ENCODE assay signal across 18 cellular contexts in genomic region chr1:26767714-26768113, GRCh38. TPM values are rescaled to one million over a fixed set of nuclear protein-coding genes. Genes with fewer than 3 reads are reported as not detected.
DNase-seq lines count a peak whose midpoint lies in the region; ATAC-seq, FAIRE-seq and TF ChIP-seq lines count a peak whose summit lies in the region.
"Had no signal": no experiment of that assay in that cellular context is flagged by ENCODE, and none has a peak within 500 bp of the region (broad histone marks: within the 10 kb centered on the region; RNA-seq: fewer than 3 reads in every experiment).

No MANE protein-coding gene starts in this region.

- intact Hi-C loops in breast epithelium (cut with DNase I; ENCODE audit: low total_unique reads): no loop called here
- intact Hi-C loops in pancreas (cut with DNase I): no loop called here

- H3F3A ChIP-seq in GM23248 (ENCODE audit: insufficient read depth): peaks cover 62% of the 10 kb centered on the region

- no peaks in the 10 kb centered on the region for H3K27me3 ChIP-seq in CD4-positive, CD25-positive, alpha-beta regulatory T cell (ENCODE audit: control insufficient read depth, insufficient read depth, low read length)
- H3K27me3 ChIP-seq in GM23248 (replicated peaks; ENCODE audit: insufficient read depth) (no peaks in the 10 kb centered on the region), breast epithelium (no peaks in the 10 kb centered on the region), pancreas (no peaks in the 10 kb centered on the region)
- H3K27me3 ChIP-seq: BE2C had no signal

- no peaks in the 10 kb centered on the region for H3K9me3 Mint-ChIP-seq in CD4-positive, CD25-positive, alpha-beta regulatory T cell
- no peaks in the 10 kb centered on the region for H3K9me3 Mint-ChIP-seq in nephron progenitor cell

- no peak for ATAC-seq in CD4-positive, CD25-positive, alpha-beta regulatory T cell (ENCODE audit: low read depth in 2 of 2)
- ATAC-seq in GM21515 (IDR thresholded peaks at IDR 0.05; ENCODE audit: unreplicated experiment): no peak
- no peak for ATAC-seq in pancreas
- ATAC-seq: sciatic nerve had no signal

- H3K4me2 ChIP-seq in GM23248 (ENCODE audit: unreplicated experiment): no peak overlapping the region

- in situ Hi-C loops in GM23248 (cut with MboI): no loop called here

- H3K4me1 Mint-ChIP-seq in CD4-positive, CD25-positive, alpha-beta regulatory T cell: peaks cover 0 to 17% (median 8%) of the 10 kb centered on the region in 4 donors
- peaks cover 16% of the 10 kb centered on the region for H3K4me1 Mint-ChIP-seq in nephron progenitor cell

- no peak overlapping the region for H3K4me3 ChIP-seq in CD4-positive, CD25-positive, alpha-beta regulatory T cell (ENCODE audit: low read depth, low read length)
- H3K4me3 ChIP-seq in GM23248 (no peak overlapping the region), breast epithelium (no peak overlapping the region), pancreas (no peak overlapping the region)

- H2AFZ ChIP-seq in GM23248: no peak overlapping the region

- H3K36me3 Mint-ChIP-seq in CD4-positive, CD25-positive, alpha-beta regulatory T cell: peaks cover 49% of the 10 kb centered on the region
- peaks cover 92% of the 10 kb centered on the region for H3K36me3 Mint-ChIP-seq in nephron progenitor cell (ENCODE audit: low read depth)

- TF ChIP-seq CTCF in breast epithelium (IDR thresholded peaks at IDR 0.05) (no peak), nephron progenitor cell (IDR thresholded peaks at IDR 0.05) (no peak), pancreas (IDR thresholded peaks at IDR 0.05) (no peak)

- peak overlapping the region; percentile 39 to 83 (median 48) for H3K27ac Mint-ChIP-seq in CD4-positive, CD25-positive, alpha-beta regulatory T cell
- H3K27ac Mint-ChIP-seq in nephron progenitor cell: peak overlapping the region; percentile 78

- H3K4me3 Mint-ChIP-seq in CD4-positive, CD25-positive, alpha-beta regulatory T cell: no peak overlapping the region
- H3K4me3 Mint-ChIP-seq in nephron progenitor cell: no peak overlapping the region

- H3K9ac ChIP-seq in GM23248: no peak overlapping the region

- peaks cover 92% of the 10 kb centered on the region for H3K36me3 ChIP-seq in CD4-positive, CD25-positive, alpha-beta regulatory T cell (ENCODE audit: control insufficient read depth, insufficient read depth, low read length)
- H3K36me3 ChIP-seq in GM23248 (ENCODE audit: low read depth) (peaks cover 42% of the 10 kb centered on the region), breast epithelium (peaks cover 4% of the 10 kb centered on the region), pancreas (peaks cover 2 to 48% (median 27%) of the 10 kb centered on the region in 3 donors)

- H3K4me1 ChIP-seq in CD4-positive, CD25-positive, alpha-beta regulatory T cell (ENCODE audit: control insufficient read depth, insufficient read depth, low read length, poor library complexity, severe bottlenecking): no peaks in the 10 kb centered on the region
- H3K4me1 ChIP-seq in GM23248 (ENCODE audit: insufficient read depth) (peaks cover 42% of the 10 kb centered on the region), breast epithelium (peaks cover 7 to 11% of the 10 kb centered on the region in 2 donors), pancreas (peaks cover 0 to 11% (median 0%) of the 10 kb centered on the region in 3 donors)
- H3K4me1 ChIP-seq: BE2C had no signal

- H3K79me2 ChIP-seq in GM23248 (ENCODE audit: insufficient read depth): peaks cover 39% of the 10 kb centered on the region

- no peak for DNase-seq in CD4-positive, CD25-positive, alpha-beta regulatory T cell
- DNase-seq in GM23248: peak; percentile 33
- no peak for DNase-seq in breast epithelium (ENCODE audit: low spot score in 2 of 2)
- DNase-seq in nephron progenitor cell: no peak
- DNase-seq in pancreas: no peak
- no peak for DNase-seq in NCI-H524 treated with DMSO at 0.1 percent for 48 hours (lab: John Stamatoyannopoulos, UW)
- DNase-seq in stimulated activated CD4-positive, alpha-beta T cell treated with anti-CD3 and anti-CD28 coated beads, Interleukin-1b, Interleukin-23, amount 100 ng/mL, for 48 hours: no peak
- DNase-seq: aorta, BE2C, cortex of kidney, glutamatergic neuron, H7, NCI-H1436 treated with DMSO at 0.1 percent for 48 hours, NCI-H2227 treated with DMSO at 0.1 percent for 48 hours, trophoblast cell had no signal

- H3K27me3 Mint-ChIP-seq in CD4-positive, CD25-positive, alpha-beta regulatory T cell: no peaks in the 10 kb centered on the region
- no peaks in the 10 kb centered on the region for H3K27me3 Mint-ChIP-seq in nephron progenitor cell (ENCODE audit: low read depth, poor library complexity)

- H4K20me1 ChIP-seq in GM23248 (ENCODE audit: insufficient read depth): no peaks in the 10 kb centered on the region

- no peaks in the 10 kb centered on the region for H3K9me3 ChIP-seq in CD4-positive, CD25-positive, alpha-beta regulatory T cell (ENCODE audit: control insufficient read depth in 2 of 2, low read length in 2 of 2)
- H3K9me3 ChIP-seq in GM23248 (ENCODE audit: low read depth) (no peaks in the 10 kb centered on the region), breast epithelium (no peaks in the 10 kb centered on the region), pancreas (no peaks in the 10 kb centered on the region)
- H3K9me3 ChIP-seq: BE2C had no signal

- no peaks in the 10 kb centered on the region for H3K9me2 ChIP-seq in GM23248 (ENCODE audit: insufficient read depth)

- TF ChIP-seq POLR2A in breast epithelium (IDR thresholded peaks at IDR 0.05): no peak

- no peak for FAIRE-seq in pancreas (lab: Jason Lieb, UNC)

- whole genome bisulfite sequencing in GM23248 (ENCODE audit: low coverage in 1 of 2, low lambda C conversion rate in 2 of 2, missing lambda C conversion rate in 2 of 2), 2 experiments: 83 to 85% methylated on average over 4 of the region's 4 CpGs
- 85 to 86% methylated on average over 4 of the region's 4 CpGs for WGBS in pancreas, 2 donors

- H3K27ac ChIP-seq in CD4-positive, CD25-positive, alpha-beta regulatory T cell (ENCODE audit: insufficient read depth, low read length, poor library complexity, severe bottlenecking): no peak overlapping the region
- no peak overlapping the region for H3K27ac ChIP-seq in GM23248
- H3K27ac ChIP-seq in breast epithelium: peak overlapping the region; percentile 1 to 25
- no peak overlapping the region for H3K27ac ChIP-seq in pancreas
- H3K27ac ChIP-seq: RWPE1 had no signal

RNA-seq across cellular contexts. Expression of gene PIGV, which starts 20.0 kb away (rescaled TPM):
- 8.6 TPM for total RNA-seq in CD4-positive, CD25-positive, alpha-beta regulatory T cell
- 10 to 100 TPM in 2 of 4 donors, 1 to 10 TPM in 2; 8.3 to 13.2 (median 9.8) TPM for polyA plus RNA-seq in CD4-positive, CD25-positive, alpha-beta regulatory T cell
- total RNA-seq in GM23248 (2014; rRNA removed; shearing (Covaris generic)): 28.9 and 31.0 TPM in 2 replicates
- polyA plus RNA-seq in GM23248 (2016; fragmentation: Nextera tagmentation; extraction: Ambion mirVana): 20.4 and 21.5 TPM in 2 replicates
- total RNA-seq in breast epithelium: 10 to 100 TPM; 18.7 to 36.8 (median 29.7) TPM
- 1 to 10 TPM; 5.6 to 9.5 (median 7.3) TPM for total RNA-seq in pancreas
- 1 to 10 TPM; 3.3 to 6.2 TPM for polyA plus RNA-seq in pancreas

RNA-seq across cellular contexts. Expression of gene ZDHHC18, which starts 58.8 kb away (rescaled TPM):
- total RNA-seq in CD4-positive, CD25-positive, alpha-beta regulatory T cell: 73.6 TPM
- polyA plus RNA-seq in CD4-positive, CD25-positive, alpha-beta regulatory T cell: 10 to 100 TPM in 2 of 4 donors, 1 to 10 TPM in 2; 4.4 to 14.8 (median 10.3) TPM
- 11.6 and 12.8 TPM in 2 replicates for total RNA-seq in GM23248 (2014; rRNA removed; shearing (Covaris generic))
- 1.3 and 1.9 TPM in 2 replicates for polyA plus RNA-seq in GM23248 (2016; fragmentation: Nextera tagmentation; extraction: Ambion mirVana)
- total RNA-seq in breast epithelium: 10 to 100 TPM; 12.3 to 35.4 (median 16.4) TPM
- 1 to 10 TPM; 3.4 to 9.9 (median 5.4) TPM for total RNA-seq in pancreas
- polyA plus RNA-seq in pancreas: 1 to 10 TPM; 6.4 to 8.6 TPM

Comparison
In these comparisons a context has a peak if more than half of its experiments do, and no peak if none do; other contexts are left out.
1. H3K27ac ChIP-seq: peak in breast epithelium (2 of 2); none in CD4-positive, CD25-positive, alpha-beta regulatory T cell (single experiment), GM23248 (single experiment) and pancreas (0 of 4).